Comparison of ENCODE assay signal across 31 cellular contexts in genomic region chr15:88887068-88887580, GRCh38.
"Had no signal": no experiment of that assay in that cellular context is flagged by ENCODE, and none has a peak within 500 bp of the region (broad histone marks: within the 10 kb centered on the region; RNA-seq: fewer than 3 reads in every experiment).

No MANE protein-coding gene starts in this region.

- H3K27ac ChIP-seq: ascending aorta, breast epithelium, cardiac muscle cell, colonic mucosa, esophagus muscularis mucosa, foreskin keratinocyte, gastrocnemius medialis, heart left ventricle had no signal

- ATAC-seq: activated T-cell treated with anti-CD3 and anti-CD28 coated beads, Interleukin-2, amount 50 U/mL, for 72 hours; activated T-helper 17 cell treated with anti-CD3 and anti-CD28 coated beads, Interleukin-2, amount 50 U/mL, for 72 hours; foreskin keratinocyte; gastrocnemius medialis; heart left ventricle; T-helper 17 cell had no signal

- H3K4me1 ChIP-seq: ascending aorta, breast epithelium, colonic mucosa, esophagus muscularis mucosa, foreskin keratinocyte, heart left ventricle had no signal

- H3K9me3 Mint-ChIP-seq: activated CD4-positive, alpha-beta memory T cell treated with anti-CD3 and anti-CD28 coated beads, Interleukin-2, amount 10 ng/mL, durations not matched to agents 7 days and 5 days; activated CD4-positive, alpha-beta T cell treated with anti-CD3 and anti-CD28 coated beads, Interleukin-2, amount 10 ng/mL, durations not matched to agents 7 days and 5 days; activated T-cell treated with anti-CD3 and anti-CD28 coated beads, Interleukin-2, amount 50 U/mL, for 24 hours; activated T-cell treated with anti-CD3 and anti-CD28 coated beads, Interleukin-2, amount 50 U/mL, for 72 hours; activated T-helper 17 cell treated with anti-CD3 and anti-CD28 coated beads, Interleukin-2, amount 50 U/mL, for 72 hours had no signal

- H3K36me3 ChIP-seq: breast epithelium, cardiac muscle cell, colonic mucosa, gastrocnemius medialis had no signal

- H3K36me3 Mint-ChIP-seq: brain had no signal

- H3K4me3 ChIP-seq: ascending aorta, breast epithelium, cardiac muscle cell, colonic mucosa, esophagus muscularis mucosa, gastrocnemius medialis, heart left ventricle had no signal

- H3K27me3 Mint-ChIP-seq: activated CD4-positive, alpha-beta memory T cell treated with anti-CD3 and anti-CD28 coated beads, Interleukin-2, amount 10 ng/mL, durations not matched to agents 7 days and 5 days; activated CD4-positive, alpha-beta T cell treated with anti-CD3 and anti-CD28 coated beads, Interleukin-2, amount 10 ng/mL, durations not matched to agents 7 days and 5 days; activated naive CD8-positive, alpha-beta T cell; activated T-cell treated with anti-CD3 and anti-CD28 coated beads, Interleukin-2, amount 50 U/mL, for 24 hours; activated T-helper 17 cell treated with anti-CD3 and anti-CD28 coated beads, Interleukin-2, amount 50 U/mL, for 72 hours; T-helper 17 cell had no signal

- DNase-seq: activated CD4-positive, alpha-beta memory T cell treated with anti-CD3 and anti-CD28 coated beads, Interleukin-2, amount 10 ng/mL, durations not matched to agents 7 days and 5 days; activated CD4-positive, alpha-beta T cell treated with anti-CD3 and anti-CD28 coated beads for 1 hour; activated CD4-positive, alpha-beta T cell treated with anti-CD3 and anti-CD28 coated beads for 4 hours; activated CD4-positive, alpha-beta T cell treated with anti-CD3 and anti-CD28 coated beads, Interleukin-2, amount 10 ng/mL, durations not matched to agents 7 days and 5 days; activated CD4-positive, alpha-beta T cell treated with anti-CD3 and anti-CD28 coated beads, Interleukin-2, amount 50 U/mL, for 4 hours; activated CD8-positive, alpha-beta memory T cell treated with anti-CD3 and anti-CD28 coated beads, Interleukin-2, amount 50 U/mL, for 48 hours; activated effector memory CD4-positive, alpha-beta T cell treated with Interleukin-2 at 50 U/mL for 16 hours; activated gamma-delta T cell treated with Interleukin-2 at 50 U/mL for 16 hours; activated naive CD4-positive, alpha-beta T cell treated with anti-CD3 and anti-CD28 coated beads, Interleukin-2, amount 50 U/mL, for 16 hours; activated naive CD4-positive, alpha-beta T cell treated with Interleukin-2 at 50 U/mL for 16 hours; activated T-cell treated with anti-CD3 and anti-CD28 coated beads for 4 hours; activated T-cell treated with anti-CD3 and anti-CD28 coated beads, Interleukin-2, amount 50 U/mL, for 24 hours; activated T-cell treated with anti-CD3 and anti-CD28 coated beads, Interleukin-2, amount 50 U/mL, for 72 hours; central memory CD4-positive, alpha-beta T cell; cerebellar nuclear complex; colonic mucosa; effector CD8-positive, alpha-beta T cell; erythroblast; foreskin keratinocyte; gastrocnemius medialis; glutamatergic neuron; heart left ventricle; T-helper 1 cell; T-helper 17 cell had no signal

- H3K4me3 Mint-ChIP-seq: activated CD4-positive, alpha-beta memory T cell treated with anti-CD3 and anti-CD28 coated beads, Interleukin-2, amount 10 ng/mL, durations not matched to agents 7 days and 5 days; activated CD4-positive, alpha-beta T cell treated with anti-CD3 and anti-CD28 coated beads, Interleukin-2, amount 10 ng/mL, durations not matched to agents 7 days and 5 days; activated naive CD8-positive, alpha-beta T cell; activated T-cell treated with anti-CD3 and anti-CD28 coated beads, Interleukin-2, amount 50 U/mL, for 24 hours; activated T-cell treated with anti-CD3 and anti-CD28 coated beads, Interleukin-2, amount 50 U/mL, for 72 hours; activated T-helper 17 cell treated with anti-CD3 and anti-CD28 coated beads, Interleukin-2, amount 50 U/mL, for 72 hours; brain; T-helper 17 cell had no signal

- H3K27ac Mint-ChIP-seq: activated CD4-positive, alpha-beta memory T cell treated with anti-CD3 and anti-CD28 coated beads, Interleukin-2, amount 10 ng/mL, durations not matched to agents 7 days and 5 days; activated CD4-positive, alpha-beta T cell treated with anti-CD3 and anti-CD28 coated beads, Interleukin-2, amount 10 ng/mL, durations not matched to agents 7 days and 5 days; activated naive CD8-positive, alpha-beta T cell; activated T-cell treated with anti-CD3 and anti-CD28 coated beads, Interleukin-2, amount 50 U/mL, for 24 hours; activated T-cell treated with anti-CD3 and anti-CD28 coated beads, Interleukin-2, amount 50 U/mL, for 72 hours; activated T-helper 17 cell treated with anti-CD3 and anti-CD28 coated beads, Interleukin-2, amount 50 U/mL, for 72 hours; brain; T-helper 17 cell had no signal

- H3K4me1 Mint-ChIP-seq: activated CD4-positive, alpha-beta T cell treated with anti-CD3 and anti-CD28 coated beads, Interleukin-2, amount 10 ng/mL, durations not matched to agents 7 days and 5 days; brain had no signal

- H3K27me3 ChIP-seq: ascending aorta, breast epithelium, cardiac muscle cell, colonic mucosa, foreskin keratinocyte, gastrocnemius medialis, heart left ventricle had no signal

- H3K9me3 ChIP-seq: ascending aorta, breast epithelium, colonic mucosa, esophagus muscularis mucosa, gastrocnemius medialis, heart left ventricle had no signal
